ENCODE assay signal across 12 cellular contexts in the genomic region with DNA sequence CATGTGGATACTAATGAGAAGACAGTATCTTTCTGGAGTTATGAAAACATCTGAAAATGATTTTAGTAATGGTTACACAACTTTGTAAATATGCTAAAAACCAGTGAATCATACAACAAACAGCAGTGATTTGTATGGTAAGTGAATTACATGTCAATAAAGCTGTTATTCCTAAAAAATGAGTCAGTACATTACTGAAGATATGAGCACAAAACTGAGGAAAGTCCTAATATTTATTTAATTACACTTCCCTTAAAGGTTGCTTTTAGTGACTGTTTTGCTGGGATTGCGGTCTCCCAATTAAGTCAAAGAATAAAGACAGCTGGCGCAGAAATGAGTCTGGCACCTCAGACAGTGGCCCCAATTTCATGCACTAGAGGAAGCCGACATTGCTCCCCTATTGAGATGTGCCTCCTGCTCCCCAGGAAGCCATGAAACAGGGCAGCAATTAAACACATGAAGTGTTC. TPM values are rescaled to one million over a fixed set of nuclear protein-coding genes. Genes with fewer than 3 reads are reported as not detected.
DNase-seq lines count a peak whose midpoint lies in the region; ATAC-seq and TF ChIP-seq lines count a peak whose summit lies in the region.
"Had no signal": no experiment of that assay in that cellular context is flagged by ENCODE, and none has a peak within 500 bp of the region (broad histone marks: within the 10 kb centered on the region; RNA-seq: fewer than 3 reads in every experiment).

No MANE protein-coding gene starts in this region.

- H3K27me3 ChIP-seq in adipocyte (replicated peaks; ENCODE audit: control insufficient read depth, insufficient read depth, low read length): no peaks in the 10 kb centered on the region
- H3K27me3 ChIP-seq in tibial nerve: no peaks in the 10 kb centered on the region

- no peaks in the 10 kb centered on the region for H3K36me3 Mint-ChIP-seq in activated naive CD4-positive, alpha-beta T cell treated with anti-CD3 and anti-CD28 coated beads, Interleukin-2, amount 10 ng/mL, durations not matched to agents 7 days and 5 days
- H3K36me3 Mint-ChIP-seq: memory B cell had no signal

- no peak for ATAC-seq in HG03460 (IDR thresholded peaks at IDR 0.05; ENCODE audit: unreplicated experiment)

- no peak overlapping the region for H3K27ac Mint-ChIP-seq in activated naive CD4-positive, alpha-beta T cell treated with anti-CD3 and anti-CD28 coated beads, Interleukin-2, amount 10 ng/mL, durations not matched to agents 7 days and 5 days
- H3K27ac Mint-ChIP-seq: memory B cell had no signal

- no peaks in the 10 kb centered on the region for H3K9me3 ChIP-seq in adipocyte (ENCODE audit: control insufficient read depth, low read length)
- no peaks in the 10 kb centered on the region for H3K9me3 ChIP-seq in tibial nerve

- H3K9ac ChIP-seq in adipocyte (ENCODE audit: low read length): peak overlapping the region; percentile 56
- H3K9ac ChIP-seq: parathyroid adenoma had no signal

- TF ChIP-seq CTCF in AG09319 (IDR thresholded peaks at IDR 0.05; ENCODE audit: low read depth, low read length) (no peak), fibroblast of pulmonary artery (IDR thresholded peaks at IDR 0.05; ENCODE audit: low read length, missing control alignments) (no peak), tibial nerve (IDR thresholded peaks at IDR 0.05) (no peak)

- H3K36me3 ChIP-seq in adipocyte (ENCODE audit: control insufficient read depth, insufficient read depth, low read length, severe bottlenecking) (no peaks in the 10 kb centered on the region), tibial nerve (no peaks in the 10 kb centered on the region)

- H3K9me3 Mint-ChIP-seq in activated naive CD4-positive, alpha-beta T cell treated with anti-CD3 and anti-CD28 coated beads, Interleukin-2, amount 10 ng/mL, durations not matched to agents 7 days and 5 days: no peaks in the 10 kb centered on the region

- H3K27ac ChIP-seq in tibial nerve: no peak overlapping the region
- H3K27ac ChIP-seq: parathyroid adenoma had no signal

- peaks cover 47% of the 10 kb centered on the region for H3K4me1 ChIP-seq in adipocyte (ENCODE audit: control insufficient read depth, insufficient read depth, low read length)
- peaks cover 0 to 6% (median 0%) of the 10 kb centered on the region in 4 donors for H3K4me1 ChIP-seq in tibial nerve
- H3K4me1 ChIP-seq: parathyroid adenoma had no signal

- H3K4me3 ChIP-seq in adipocyte (ENCODE audit: low read length): peak overlapping the region; percentile 70
- no peak overlapping the region for H3K4me3 ChIP-seq in fibroblast of pulmonary artery (replicated peaks; ENCODE audit: low read depth, low read length)
- no peak overlapping the region for H3K4me3 ChIP-seq in tibial nerve

- DNase-seq in AG09319 (ENCODE audit: extremely low read depth, low read depth) (peak; percentile 68), NCI-H128 (lab: John Stamatoyannopoulos, UW; ENCODE audit: unreplicated experiment) (peak; percentile 50), adipocyte (ENCODE audit: low read depth) (peak; percentile 85), fibroblast of pulmonary artery (ENCODE audit: low read depth) (peak; percentile 50), tibial nerve (ENCODE audit: low spot score in 2 of 2) (no peak), NOMO-1 treated with dmso at 0.1 percent for 144 hours (lab: John Stamatoyannopoulos, UW; ENCODE audit: unreplicated experiment) (no peak)
- no peak for DNase-seq in activated naive CD4-positive, alpha-beta T cell treated with anti-CD3 and anti-CD28 coated beads, Interleukin-2, amount 10 ng/mL, durations not matched to agents 7 days and 5 days
- DNase-seq: activated CD8-positive, alpha-beta memory T cell treated with anti-CD3 and anti-CD28 coated beads, Interleukin-2, amount 50 U/mL, for 48 hours; C1 segment of cervical spinal cord had no signal

- WGBS in tibial nerve, 2 donors: 62 to 71% methylated on average over 3 of the region's 3 CpGs

- CTCF ChIA-PET in activated naive CD4-positive, alpha-beta T cell treated with anti-CD3 and anti-CD28 coated beads, Interleukin-2, amount 10 ng/mL, durations not matched to agents 7 days and 5 days (lab: Charles Lee): no interaction called here

- no peak for TF ChIP-seq POLR2A in tibial nerve (IDR thresholded peaks at IDR 0.05)

- TF ChIP-seq EP300 in tibial nerve (IDR thresholded peaks at IDR 0.05): no peak

- peaks cover 29% of the 10 kb centered on the region for H3K27me3 Mint-ChIP-seq in activated naive CD4-positive, alpha-beta T cell treated with anti-CD3 and anti-CD28 coated beads, Interleukin-2, amount 10 ng/mL, durations not matched to agents 7 days and 5 days

- no peaks in the 10 kb centered on the region for H3K4me1 Mint-ChIP-seq in activated naive CD4-positive, alpha-beta T cell treated with anti-CD3 and anti-CD28 coated beads, Interleukin-2, amount 10 ng/mL, durations not matched to agents 7 days and 5 days
- H3K4me1 Mint-ChIP-seq: memory B cell had no signal

- no peak overlapping the region for H3K4me3 Mint-ChIP-seq in activated naive CD4-positive, alpha-beta T cell treated with anti-CD3 and anti-CD28 coated beads, Interleukin-2, amount 10 ng/mL, durations not matched to agents 7 days and 5 days
- H3K4me3 Mint-ChIP-seq: memory B cell had no signal

RNA-seq across cellular contexts. Expression of gene FSIP1, which starts 50.9 kb away (rescaled TPM):
- total RNA-seq in tibial nerve: 1 to 10 TPM in 1 of 4 donors, under 1 TPM in 3; 0.20 to 1.5 (median 0.42) TPM

Comparison
In these comparisons a context has a peak if more than half of its experiments do, and no peak if none do; other contexts are left out.
1. DNase-seq: peak in AG09319 (single experiment), NCI-H128 (single experiment), adipocyte (single experiment) and fibroblast of pulmonary artery (single experiment); none in tibial nerve (0 of 2), activated naive CD4-positive, alpha-beta T cell treated with anti-CD3 and anti-CD28 coated beads, Interleukin-2, amount 10 ng/mL, durations not matched to agents 7 days and 5 days (single experiment) and NOMO-1 treated with dmso at 0.1 percent for 144 hours (single experiment).